ENCODE assay signal across 11 cellular contexts in the genomic region with DNA sequence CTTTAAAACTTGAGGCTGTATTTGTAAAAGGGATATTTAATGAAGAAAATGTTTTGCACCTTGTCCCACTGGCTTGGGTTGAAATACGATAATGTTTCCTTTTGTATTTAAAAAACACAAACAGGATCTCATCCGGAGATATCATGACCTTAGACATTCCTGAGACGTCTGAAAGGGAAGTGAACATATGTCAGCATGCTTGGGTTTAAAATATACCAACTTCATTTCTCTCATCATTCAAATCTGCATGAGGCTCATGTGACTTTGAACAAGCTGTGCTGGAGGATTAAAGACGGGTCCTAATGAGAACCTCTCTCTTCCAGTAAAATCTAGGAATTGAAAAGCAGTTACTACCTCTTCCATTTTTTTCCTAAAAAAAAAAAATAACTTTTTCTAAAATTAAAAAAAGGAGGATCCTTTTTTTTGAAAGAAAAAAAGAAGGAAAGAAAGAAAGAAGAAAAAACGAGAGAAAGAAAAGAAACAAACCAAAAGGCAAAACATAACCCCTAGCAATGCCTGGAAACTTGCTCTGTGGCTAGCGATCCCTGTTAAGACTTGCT.
DNase-seq lines count a peak whose midpoint lies in the region; ATAC-seq and TF ChIP-seq lines count a peak whose summit lies in the region.
"Had no signal": no experiment of that assay in that cellular context is flagged by ENCODE, and none has a peak within 500 bp of the region (broad histone marks: within the 10 kb centered on the region; RNA-seq: fewer than 3 reads in every experiment).

No MANE protein-coding gene starts in this region.

- peaks cover 7% of the 10 kb centered on the region for H3K36me3 Mint-ChIP-seq in activated CD8-positive, alpha-beta memory T cell treated with anti-CD3 and anti-CD28 coated beads, Interleukin-2, amount 10 ng/mL, durations not matched to agents 7 days and 5 days

- no peak for TF ChIP-seq EP300 in suprapubic skin (IDR thresholded peaks at IDR 0.05)

- H3K9me3 ChIP-seq in suprapubic skin, result no peaks in the 10 kb centered on the region

- DNase-seq in MV-4-11 (lab: John Stamatoyannopoulos, UW) (peak; percentile 66), cardiac fibroblast (ENCODE audit: low read depth in 2 of 2) (peak; percentile 33 to 41), medulla oblongata (ENCODE audit: extremely low spot score) (peak; percentile 22), suprapubic skin (ENCODE audit: low spot score in 2 of 2) (no peak), midbrain (lab: John Stamatoyannopoulos, UW) (no peak), OCI-M2 (lab: John Stamatoyannopoulos, UW; ENCODE audit: unreplicated experiment) (no peak)
- DNase-seq in activated CD4-positive, alpha-beta T cell treated with anti-CD3 and anti-CD28 coated beads, Interleukin-2, amount 50 U/mL, for 4 hours, result no peak
- DNase-seq in activated CD8-positive, alpha-beta memory T cell treated with anti-CD3 and anti-CD28 coated beads, Interleukin-2, amount 10 ng/mL, durations not matched to agents 7 days and 5 days, result no peak
- DNase-seq: anterior cingulate cortex, NCI-H187, PC-9 had no signal

- H3K4me3 Mint-ChIP-seq in activated CD8-positive, alpha-beta memory T cell treated with anti-CD3 and anti-CD28 coated beads, Interleukin-2, amount 10 ng/mL, durations not matched to agents 7 days and 5 days, result no peak overlapping the region

- H3K4me1 Mint-ChIP-seq in activated CD8-positive, alpha-beta memory T cell treated with anti-CD3 and anti-CD28 coated beads, Interleukin-2, amount 10 ng/mL, durations not matched to agents 7 days and 5 days, result peaks cover 11% of the 10 kb centered on the region

- no peak for TF ChIP-seq POLR2A in suprapubic skin (IDR thresholded peaks at IDR 0.05)

- CTCF ChIA-PET in activated CD8-positive, alpha-beta memory T cell treated with anti-CD3 and anti-CD28 coated beads, Interleukin-2, amount 10 ng/mL, durations not matched to agents 7 days and 5 days (lab: Charles Lee), result no interaction called here

- no peaks in the 10 kb centered on the region for H3K9me3 Mint-ChIP-seq in activated CD8-positive, alpha-beta memory T cell treated with anti-CD3 and anti-CD28 coated beads, Interleukin-2, amount 10 ng/mL, durations not matched to agents 7 days and 5 days (ENCODE audit: low read depth)

- TF ChIP-seq CTCF in cardiac fibroblast (IDR thresholded peaks at IDR 0.05; ENCODE audit: low read depth, low read length), result no peak
- no peak for TF ChIP-seq CTCF in suprapubic skin (IDR thresholded peaks at IDR 0.05)

- ATAC-seq in activated CD8-positive, alpha-beta memory T cell treated with anti-CD3 and anti-CD28 coated beads, Interleukin-2, amount 10 ng/mL, durations not matched to agents 7 days and 5 days, result no peak

- no peaks in the 10 kb centered on the region for H3K27me3 Mint-ChIP-seq in activated CD8-positive, alpha-beta memory T cell treated with anti-CD3 and anti-CD28 coated beads, Interleukin-2, amount 10 ng/mL, durations not matched to agents 7 days and 5 days

- peaks cover 72% of the 10 kb centered on the region for H3K4me1 ChIP-seq in suprapubic skin

- peak overlapping the region; percentile 79 for H3K27ac ChIP-seq in suprapubic skin
- H3K27ac ChIP-seq: PC-9 had no signal

- no peak overlapping the region for H3K4me3 ChIP-seq in cardiac fibroblast (replicated peaks in 1 of 2; ENCODE audit: low read depth in 2 of 2, low read length in 2 of 2)
- H3K4me3 ChIP-seq in suprapubic skin, result peak overlapping the region; percentile 6
- H3K4me3 ChIP-seq: PC-9 had no signal

- no peaks in the 10 kb centered on the region for H3K36me3 ChIP-seq in suprapubic skin

- no peaks in the 10 kb centered on the region for H3K27me3 ChIP-seq in suprapubic skin

- 12% methylated on average over 6 of the region's 6 CpGs for WGBS in suprapubic skin

- H3K27ac Mint-ChIP-seq in activated CD8-positive, alpha-beta memory T cell treated with anti-CD3 and anti-CD28 coated beads, Interleukin-2, amount 10 ng/mL, durations not matched to agents 7 days and 5 days, result no peak overlapping the region

Comparison
In these comparisons a context has a peak if more than half of its experiments do, and no peak if none do; other contexts are left out.
1. DNase-seq: peak in MV-4-11 (single experiment), cardiac fibroblast (2 of 2) and medulla oblongata (single experiment); none in suprapubic skin (0 of 2), activated CD4-positive, alpha-beta T cell treated with anti-CD3 and anti-CD28 coated beads, Interleukin-2, amount 50 U/mL, for 4 hours (0 of 2), midbrain (single experiment), activated CD8-positive, alpha-beta memory T cell treated with anti-CD3 and anti-CD28 coated beads, Interleukin-2, amount 10 ng/mL, durations not matched to agents 7 days and 5 days (single experiment) and OCI-M2 (single experiment).